20 cellular contexts compared by ENCODE assay signal in genomic region chr7:149220534-149220933, GRCh38. TPM values are rescaled to one million over a fixed set of nuclear protein-coding genes. Genes with fewer than 3 reads are reported as not detected.
A peak's percentile ranks its signal among the peaks of the same experiment; 100 is the strongest.
DNase-seq lines count a peak whose midpoint lies in the region; ATAC-seq, FAIRE-seq and TF ChIP-seq lines count a peak whose summit lies in the region.
"Had no signal": no experiment of that assay in that cellular context is flagged by ENCODE, and none has a peak within 500 bp of the region (broad histone marks: within the 10 kb centered on the region; RNA-seq: fewer than 3 reads in every experiment).

No MANE protein-coding gene starts in this region.

- H3K9me3 Mint-ChIP-seq in activated naive CD4-positive, alpha-beta T cell treated with anti-CD3 and anti-CD28 coated beads for 36 hours, result no peaks in the 10 kb centered on the region
- H3K9me3 Mint-ChIP-seq: activated CD8-positive, alpha-beta T cell treated with anti-CD3 and anti-CD28 coated beads for 36 hours; activated T-helper 2 cell treated with anti-CD3 and anti-CD28 coated beads, Interferon-gamma antibody, Interleukin-2, Interleukin-4, amounts not matched to agents 10 μg/mL and 5 μg/mL and 100 μg/mL, durations not matched to agents 14 hours and 24 hours and 36 hours had no signal

- no peak overlapping the region for H3K27ac Mint-ChIP-seq in activated naive CD4-positive, alpha-beta T cell treated with anti-CD3 and anti-CD28 coated beads for 36 hours
- H3K27ac Mint-ChIP-seq: activated T-helper 2 cell treated with anti-CD3 and anti-CD28 coated beads, Interferon-gamma antibody, Interleukin-2, Interleukin-4, amounts not matched to agents 10 μg/mL and 5 μg/mL and 100 μg/mL, durations not matched to agents 14 hours and 24 hours and 36 hours; progenitor cell of endocrine pancreas had no signal

- intact Hi-C loops in activated naive CD4-positive, alpha-beta T cell treated with anti-CD3 and anti-CD28 coated beads for 36 hours (cut with micrococcal nuclease), result no loop called here

- no peaks in the 10 kb centered on the region for H3K27me3 Mint-ChIP-seq in activated naive CD4-positive, alpha-beta T cell treated with anti-CD3 and anti-CD28 coated beads for 36 hours (ENCODE audit: low read depth)
- H3K27me3 Mint-ChIP-seq: activated CD8-positive, alpha-beta T cell treated with anti-CD3 and anti-CD28 coated beads for 36 hours; progenitor cell of endocrine pancreas had no signal

- H3K4me3 ChIP-seq in cardiac fibroblast (replicated peaks in 1 of 2; ENCODE audit: low read depth in 2 of 2, low read length in 2 of 2), result no peak overlapping the region
- H3K4me3 ChIP-seq: BLaER1 treated with 17β-estradiol and CSF1 and Interleukin-3, amounts not matched to agents 10 nM and 100 nM; suprapubic skin had no signal

- CTCF ChIA-PET in activated naive CD4-positive, alpha-beta T cell treated with anti-CD3 and anti-CD28 coated beads for 36 hours (lab: Charles Lee), result no interaction called here

- H3K4me1 Mint-ChIP-seq in activated naive CD4-positive, alpha-beta T cell treated with anti-CD3 and anti-CD28 coated beads for 36 hours (ENCODE audit: low read depth), result no peaks in the 10 kb centered on the region

- H3K36me3 Mint-ChIP-seq in activated naive CD4-positive, alpha-beta T cell treated with anti-CD3 and anti-CD28 coated beads for 36 hours (ENCODE audit: low read depth), result peaks cover 47% of the 10 kb centered on the region

- no peak for TF ChIP-seq CTCF in cardiac fibroblast (IDR thresholded peaks at IDR 0.05; ENCODE audit: low read depth, low read length)

- H3K4me3 Mint-ChIP-seq in activated naive CD4-positive, alpha-beta T cell treated with anti-CD3 and anti-CD28 coated beads for 36 hours, result no peak overlapping the region
- H3K4me3 Mint-ChIP-seq: activated CD8-positive, alpha-beta T cell treated with anti-CD3 and anti-CD28 coated beads for 36 hours had no signal

- in situ Hi-C loops in KBM-7 (cut with MboI; ENCODE audit: low pct_unique_long_range_greater_than_20kb, low sequenced_read_pairs), result no loop called here

- ATAC-seq in GM21576 (IDR thresholded peaks at IDR 0.05; ENCODE audit: unreplicated experiment), result no peak
- ATAC-seq: activated CD8-positive, alpha-beta T cell treated with anti-CD3 and anti-CD28 coated beads for 36 hours had no signal

- DNase-seq in AG20443 (ENCODE audit: low spot score) (peak; percentile 82), HTR-8/SVneo (ENCODE audit: insufficient read length, low spot score) (peak; percentile 44), cardiac fibroblast (ENCODE audit: low read depth in 2 of 2) (peak; percentile 56), kidney glomerular epithelial cell (lab: John Stamatoyannopoulos, UW) (peak; percentile 5), GM19239 (ENCODE audit: insufficient read length, low spot score) (no peak), KBM-7 (no peak)
- no peak for DNase-seq in activated naive CD4-positive, alpha-beta T cell treated with anti-CD3 and anti-CD28 coated beads for 36 hours
- DNase-seq: activated CD8-positive, alpha-beta T cell treated with anti-CD3 and anti-CD28 coated beads for 36 hours; DND-41; effector memory CD4-positive, alpha-beta T cell; head of caudate nucleus; left cardiac atrium; NCI-H1048; NCI-H2227 treated with DMSO at 0.1 percent for 48 hours had no signal

- FAIRE-seq in HTR-8/SVneo (lab: Jason Lieb, UNC) (no peak), GM19239 (lab: Jason Lieb, UNC) (no peak)
- FAIRE-seq: GM12892 had no signal

RNA-seq across cellular contexts. Expression of gene ZNF212, which starts 18.9 kb away (rescaled TPM):
- total RNA-seq in activated naive CD4-positive, alpha-beta T cell treated with anti-CD3 and anti-CD28 coated beads for 36 hours, result 10 to 100 TPM in 1 of 2 experiments, 1 to 10 TPM in 1; 9.0 to 10.4 TPM

RNA-seq across cellular contexts. Expression of gene ZNF282, which starts 25.2 kb away (rescaled TPM):
- 10 to 100 TPM; 21.6 to 22.0 TPM for total RNA-seq in activated naive CD4-positive, alpha-beta T cell treated with anti-CD3 and anti-CD28 coated beads for 36 hours

RNA-seq across cellular contexts. Expression of gene ZNF783, which starts 41.5 kb away (rescaled TPM):
- 1 to 10 TPM; 6.8 to 7.1 TPM for total RNA-seq in activated naive CD4-positive, alpha-beta T cell treated with anti-CD3 and anti-CD28 coated beads for 36 hours

Comparison
In these comparisons a context has a peak if more than half of its experiments do, and no peak if none do; other contexts are left out.
1. DNase-seq: peak in AG20443 (single experiment), HTR-8/SVneo (single experiment), cardiac fibroblast (2 of 2) and kidney glomerular epithelial cell (single experiment); none in GM19239 (single experiment), activated naive CD4-positive, alpha-beta T cell treated with anti-CD3 and anti-CD28 coated beads for 36 hours (single experiment) and KBM-7 (single experiment).